ENCODE assay signal across 16 cellular contexts in genomic region chr15:99117563-99118257, GRCh38. TPM values are rescaled to one million over a fixed set of nuclear protein-coding genes. Genes with fewer than 3 reads are reported as not detected.
DNase-seq lines count a peak whose midpoint lies in the region; ATAC-seq, FAIRE-seq and TF ChIP-seq lines count a peak whose summit lies in the region.
"Had no signal": no experiment of that assay in that cellular context is flagged by ENCODE, and none has a peak within 500 bp of the region (broad histone marks: within the 10 kb centered on the region; RNA-seq: fewer than 3 reads in every experiment).

No MANE protein-coding gene starts in this region.

- peaks cover 79% of the 10 kb centered on the region for H3K4me1 ChIP-seq in left ventricle myocardium inferior
- no peaks in the 10 kb centered on the region for H3K4me1 ChIP-seq in kidney (ENCODE audit: control insufficient read depth in 1 of 2, insufficient read depth in 1 of 2, low read depth in 1 of 2, low read length in 2 of 2)
- H3K4me1 ChIP-seq in transverse colon = peaks cover under 1 to 29% (median 9%) of the 10 kb centered on the region in 4 donors

- TF ChIP-seq EP300 in transverse colon (IDR thresholded peaks at IDR 0.05; ENCODE audit: low read depth) = no peak

- H3K36me3 ChIP-seq in left ventricle myocardium inferior (peaks cover 53% of the 10 kb centered on the region), kidney (ENCODE audit: control insufficient read depth in 1 of 2, insufficient read depth in 2 of 2, low read length in 2 of 2) (no peaks in the 10 kb centered on the region), transverse colon (no peaks in the 10 kb centered on the region)
- H3K36me3 ChIP-seq: BLaER1 had no signal

- in situ Hi-C loops in transverse colon (cut with MboI; ENCODE audit: low pct_ligation_motif_present in 1 of 4, low pct_unique_long_range_greater_than_20kb in 1 of 4, low sequenced_read_pairs in 3 of 4) = no loop called here

- no peak for FAIRE-seq in kidney (lab: Jason Lieb, UNC)

- DNase-seq in left ventricle myocardium inferior (no peak), left cardiac atrium (no peak), kidney (peak; percentile 36), sciatic nerve (ENCODE audit: low spot score) (peak; percentile 43), transverse colon (no peak), NCI-H226 (no peak)
- no peak for DNase-seq in activated CD4-positive, alpha-beta memory T cell treated with anti-CD3 and anti-CD28 coated beads for 36 hours
- DNase-seq: 8988T, H7, NCI-H1417 treated with DMSO at 0.1 percent for 48 hours, NCI-H2029, NCI-H2171 treated with DMSO at 0.1 percent for 48 hours, NCI-H510A treated with DMSO at 0.1 percent for 48 hours, RPMI8226 had no signal

- intact Hi-C loops in left ventricle myocardium inferior (cut with micrococcal nuclease) (no loop called here), left cardiac atrium (cut with DNase I) (no loop called here), kidney (cut with DNase I) (no loop called here), sciatic nerve (cut with DNase I) (no loop called here), transverse colon (cut with DNase I; ENCODE audit: low total_unique reads) (no loop called here)
- intact Hi-C loops in activated CD4-positive, alpha-beta memory T cell treated with anti-CD3 and anti-CD28 coated beads for 36 hours (cut with micrococcal nuclease) = no loop called here

- CTCF ChIA-PET in activated CD4-positive, alpha-beta memory T cell treated with anti-CD3 and anti-CD28 coated beads for 36 hours (lab: Charles Lee) = no interaction called here

- ATAC-seq in left cardiac atrium (no peak), sciatic nerve (no peak), GM19467 (IDR thresholded peaks at IDR 0.05; ENCODE audit: unreplicated experiment) (no peak)

- H3K4me1 Mint-ChIP-seq in activated CD4-positive, alpha-beta memory T cell treated with anti-CD3 and anti-CD28 coated beads for 36 hours (ENCODE audit: low read depth) = no peaks in the 10 kb centered on the region

- no peak overlapping the region for H3K4me3 Mint-ChIP-seq in activated CD4-positive, alpha-beta memory T cell treated with anti-CD3 and anti-CD28 coated beads for 36 hours

- H3K9me3 Mint-ChIP-seq in activated CD4-positive, alpha-beta memory T cell treated with anti-CD3 and anti-CD28 coated beads for 36 hours = no peaks in the 10 kb centered on the region

- H3K36me3 Mint-ChIP-seq in activated CD4-positive, alpha-beta memory T cell treated with anti-CD3 and anti-CD28 coated beads for 36 hours = no peaks in the 10 kb centered on the region

- no peak overlapping the region for H3K27ac Mint-ChIP-seq in activated CD4-positive, alpha-beta memory T cell treated with anti-CD3 and anti-CD28 coated beads for 36 hours

- no peak overlapping the region for H3K9ac ChIP-seq in kidney (ENCODE audit: low read length in 2 of 2)
- H3K9ac ChIP-seq: BLaER1 had no signal

- H3K9me3 ChIP-seq in left ventricle myocardium inferior (replicated peaks) (no peaks in the 10 kb centered on the region), kidney (ENCODE audit: control insufficient read depth in 1 of 2, low read length in 2 of 2) (no peaks in the 10 kb centered on the region), transverse colon (no peaks in the 10 kb centered on the region)
- H3K9me3 ChIP-seq: BLaER1 had no signal

- POLR2A ChIA-PET in activated CD4-positive, alpha-beta memory T cell treated with anti-CD3 and anti-CD28 coated beads for 36 hours (lab: Charles Lee) = interaction anchor here (0.9 kb wide), 1 partner anchor 11 kb away, joined by 3 read pairs; no protein-coding TSS in a partner anchor

- peak overlapping the region; percentile 4 for H3K27ac ChIP-seq in left ventricle myocardium inferior (replicated peaks)
- H3K27ac ChIP-seq in kidney (ENCODE audit: low read depth in 2 of 2, low read length in 2 of 2) = no peak overlapping the region
- peak overlapping the region; percentile 46 to 92 (median 90) for H3K27ac ChIP-seq in transverse colon
- H3K27ac ChIP-seq: BLaER1 had no signal

- no peak for TF ChIP-seq POLR2A in transverse colon (IDR thresholded peaks at IDR 0.05)

- no peak for TF ChIP-seq CTCF in left ventricle myocardium inferior (IDR thresholded peaks at IDR 0.05; ENCODE audit: borderline replicate concordance)
- TF ChIP-seq CTCF in kidney (IDR thresholded peaks at IDR 0.05; ENCODE audit: borderline replicate concordance, extremely low read depth, insufficient read depth) = no peak
- no peak for TF ChIP-seq CTCF in transverse colon (IDR thresholded peaks at IDR 0.05)

- no peaks in the 10 kb centered on the region for H3K27me3 ChIP-seq in left ventricle myocardium inferior (ENCODE audit: low read depth)
- H3K27me3 ChIP-seq in transverse colon = no peaks in the 10 kb centered on the region
- H3K27me3 ChIP-seq: BLaER1 had no signal

- WGBS in transverse colon (ENCODE audit: low coverage in 1 of 2), 2 donors = 71 to 76% methylated on average over 1 to 20 of the region's 20 CpGs

- peaks cover 1% of the 10 kb centered on the region for H3K27me3 Mint-ChIP-seq in activated CD4-positive, alpha-beta memory T cell treated with anti-CD3 and anti-CD28 coated beads for 36 hours

- H3K4me3 ChIP-seq in left ventricle myocardium inferior = no peak overlapping the region
- H3K4me3 ChIP-seq in kidney (ENCODE audit: low read length in 2 of 2) = no peak overlapping the region
- H3K4me3 ChIP-seq in transverse colon = no peak overlapping the region
- H3K4me3 ChIP-seq: BLaER1 had no signal

RNA-seq across cellular contexts. Expression of gene SYNM, which starts 12.8 kb away (rescaled TPM):
- total RNA-seq in left ventricle myocardium inferior = 378 TPM
- 100 to 1,000 TPM; 302 to 329 TPM for total RNA-seq in left cardiac atrium
- total RNA-seq in kidney = 23.2 TPM
- polyA plus RNA-seq in kidney (ENCODE audit: insufficient read depth, low read depth, low replicate concordance) = 4.5 TPM
- total RNA-seq in sciatic nerve = 33.7 TPM
- total RNA-seq in transverse colon = 100 to 1,000 TPM in 2 of 4 donors, 10 to 100 TPM in 2; 98.3 to 414 (median 158) TPM
- 1 to 10 TPM; 2.6 to 2.7 TPM for total RNA-seq in activated CD4-positive, alpha-beta memory T cell treated with anti-CD3 and anti-CD28 coated beads for 36 hours

Comparison
In these comparisons a context has a peak if more than half of its experiments do, and no peak if none do; other contexts are left out.
1. DNase-seq: peak in kidney (single experiment) and sciatic nerve (single experiment); none in left ventricle myocardium inferior (single experiment), left cardiac atrium (single experiment), transverse colon (single experiment), NCI-H226 (single experiment) and activated CD4-positive, alpha-beta memory T cell treated with anti-CD3 and anti-CD28 coated beads for 36 hours (single experiment).
2. H3K27ac ChIP-seq: peak in left ventricle myocardium inferior (single experiment) and transverse colon (4 of 4); none in kidney (0 of 2).